Comparison of ENCODE assay signal across 10 cellular contexts in genomic region chr12:27595231-27595642, GRCh38.
DNase-seq lines count a peak whose midpoint lies in the region; ATAC-seq lines count a peak whose summit lies in the region.
"Had no signal": no experiment of that assay in that cellular context is flagged by ENCODE, and none has a peak within 500 bp of the region (broad histone marks: within the 10 kb centered on the region; RNA-seq: fewer than 3 reads in every experiment).

No MANE protein-coding gene starts in this region.

- H3K27ac Mint-ChIP-seq in activated CD4-positive, alpha-beta T cell treated with anti-CD3 and anti-CD28 coated beads, Interleukin-2, amount 10 ng/mL, durations not matched to agents 7 days and 5 days: no peak overlapping the region
- H3K27ac Mint-ChIP-seq: activated T-cell treated with anti-CD3 and anti-CD28 coated beads, Interleukin-2, amount 50 U/mL, for 24 hours had no signal

- H3K9me3 Mint-ChIP-seq in activated CD4-positive, alpha-beta T cell treated with anti-CD3 and anti-CD28 coated beads, Interleukin-2, amount 10 ng/mL, durations not matched to agents 7 days and 5 days: peaks cover 11% of the 10 kb centered on the region

- intact Hi-C loops in left cardiac atrium (cut with DNase I) (no loop called here), posterior vena cava (cut with DNase I) (no loop called here)

- H3K4me1 Mint-ChIP-seq in activated CD4-positive, alpha-beta T cell treated with anti-CD3 and anti-CD28 coated beads, Interleukin-2, amount 10 ng/mL, durations not matched to agents 7 days and 5 days: no peaks in the 10 kb centered on the region

- no peak overlapping the region for H3K4me3 Mint-ChIP-seq in activated CD4-positive, alpha-beta T cell treated with anti-CD3 and anti-CD28 coated beads, Interleukin-2, amount 10 ng/mL, durations not matched to agents 7 days and 5 days
- H3K4me3 Mint-ChIP-seq: activated T-cell treated with anti-CD3 and anti-CD28 coated beads, Interleukin-2, amount 50 U/mL, for 24 hours had no signal

- H3K27me3 Mint-ChIP-seq in activated CD4-positive, alpha-beta T cell treated with anti-CD3 and anti-CD28 coated beads, Interleukin-2, amount 10 ng/mL, durations not matched to agents 7 days and 5 days: no peaks in the 10 kb centered on the region
- H3K27me3 Mint-ChIP-seq: activated T-cell treated with anti-CD3 and anti-CD28 coated beads, Interleukin-2, amount 50 U/mL, for 24 hours had no signal

- DNase-seq in EH (ENCODE audit: low read depth) (peak; percentile 94), amniotic stem cell (lab: John Stamatoyannopoulos, UW) (peak; percentile 77), left cardiac atrium (no peak), posterior vena cava (ENCODE audit: low spot score) (peak; percentile 77)
- no peak for DNase-seq in activated CD4-positive, alpha-beta T cell treated with anti-CD3 and anti-CD28 coated beads, Interleukin-2, amount 10 ng/mL, durations not matched to agents 7 days and 5 days
- DNase-seq: activated T-cell treated with anti-CD3 and anti-CD28 coated beads, Interleukin-2, amount 50 U/mL, for 24 hours; stimulated activated naive CD4-positive, alpha-beta T cell had no signal

- POLR2A ChIA-PET in activated CD4-positive, alpha-beta T cell treated with anti-CD3 and anti-CD28 coated beads, Interleukin-2, amount 10 ng/mL, durations not matched to agents 7 days and 5 days (lab: Charles Lee): no interaction called here

- ATAC-seq in left cardiac atrium (peak; percentile 53 to 64), GM21717 (IDR thresholded peaks at IDR 0.05; ENCODE audit: unreplicated experiment) (no peak), HG02610 (IDR thresholded peaks at IDR 0.05; ENCODE audit: unreplicated experiment) (no peak), GM18909 (IDR thresholded peaks at IDR 0.05; ENCODE audit: poor library complexity, unreplicated experiment) (no peak)

- CTCF ChIA-PET in activated CD4-positive, alpha-beta T cell treated with anti-CD3 and anti-CD28 coated beads, Interleukin-2, amount 10 ng/mL, durations not matched to agents 7 days and 5 days (lab: Charles Lee): no interaction called here

- H3K36me3 Mint-ChIP-seq in activated CD4-positive, alpha-beta T cell treated with anti-CD3 and anti-CD28 coated beads, Interleukin-2, amount 10 ng/mL, durations not matched to agents 7 days and 5 days (ENCODE audit: low read depth): peaks cover 2% of the 10 kb centered on the region

Comparison
In these comparisons a context has a peak if more than half of its experiments do, and no peak if none do; other contexts are left out.
1. DNase-seq: peak in EH (single experiment), amniotic stem cell (single experiment) and posterior vena cava (single experiment); none in left cardiac atrium (single experiment) and activated CD4-positive, alpha-beta T cell treated with anti-CD3 and anti-CD28 coated beads, Interleukin-2, amount 10 ng/mL, durations not matched to agents 7 days and 5 days (single experiment).
2. ATAC-seq: peak in left cardiac atrium (2 of 2); none in GM21717 (single experiment), HG02610 (single experiment) and GM18909 (single experiment).